ENCODE assay signal across 2 cellular contexts in genomic region chr2:11338580-11338979, GRCh38.
TF ChIP-seq lines count a peak whose summit lies in the region.

No MANE protein-coding gene starts in this region.

TF ChIP-seq in IMR-90, 13 proteins besides CTCF, POLR2A, EP300 and RAD21:
- peak; percentile 85 for TF ChIP-seq MAFK (IDR thresholded peaks at IDR 0.05; ENCODE audit: low read depth, low read length)
- TF ChIP-seq ELK1 (IDR thresholded peaks at IDR 0.05; ENCODE audit: borderline replicate concordance, low read depth, low read length): no peak

TF ChIP-seq in K562, 482 proteins besides CTCF, POLR2A, EP300 and RAD21:
- TF ChIP-seq MAFF (IDR thresholded peaks at IDR 0.05; ENCODE audit: low read length) (peak; percentile 60), C11orf30 (IDR thresholded peaks at IDR 0.05; ENCODE audit: low read depth) (peak; percentile 76), GTF2B (IDR thresholded peaks at IDR 0.05; ENCODE audit: extremely low read depth, insufficient read length) (no peak), ZNF121 (CRISPR knock-in tag; conservative IDR thresholded peaks at IDR 0.05) (no peak), TEAD4 (IDR thresholded peaks at IDR 0.05; ENCODE audit: low read length) (no peak), TEAD4 (CRISPR knock-in tag; IDR thresholded peaks at IDR 0.05; ENCODE audit: borderline replicate concordance) (no peak), MAFG (tag; conservative IDR thresholded peaks at IDR 0.05) (peak; percentile 57), ZNF253 (CRISPR knock-in tag; conservative IDR thresholded peaks at IDR 0.05) (no peak), ZNF354B (CRISPR knock-in tag; IDR thresholded peaks at IDR 0.05) (no peak), ZNF316 (IDR thresholded peaks at IDR 0.05) (peak; percentile 91), MAFK (IDR thresholded peaks at IDR 0.05; ENCODE audit: low read length) (peak; percentile 63)
